24 cellular contexts compared by ENCODE assay signal in genomic region chr12:46064548-46064947, GRCh38.
"Had no signal": no experiment of that assay in that cellular context is flagged by ENCODE, and none has a peak within 500 bp of the region (broad histone marks: within the 10 kb centered on the region; RNA-seq: fewer than 3 reads in every experiment).

No MANE protein-coding gene starts in this region.

- H3K36me3 ChIP-seq: colonic mucosa, esophagus squamous epithelium, gastrocnemius medialis, heart right ventricle, left lung, lower lobe of right lung had no signal

- FAIRE-seq: endothelial cell of umbilical vein, islet of Langerhans, keratinocyte had no signal

- ATAC-seq: esophagus mucosa, gastrocnemius medialis, heart right ventricle, left cardiac atrium, left lung, left ventricle myocardium superior, lower lobe of right lung, mucosa of descending colon had no signal

- DNase-seq: colonic mucosa; cortex of kidney; effector memory CD4-positive, alpha-beta T cell; erythroblast; esophagus squamous epithelium; foreskin fibroblast; foreskin melanocyte; gastrocnemius medialis; glutamatergic neuron; head of caudate nucleus; heart right ventricle; hippocampal formation; left cardiac atrium; left lung; left ventricle myocardium superior; lower lobe of right lung; mesenchymal stem cell; mucosa of descending colon; naive B cell had no signal

- H3K27me3 ChIP-seq: colonic mucosa, esophagus squamous epithelium, gastrocnemius medialis, heart right ventricle, left lung had no signal

- H3K4me3 ChIP-seq: colonic mucosa, esophagus squamous epithelium, gastrocnemius medialis, heart right ventricle, left lung, lower lobe of right lung, mucosa of descending colon had no signal

- H3K27ac ChIP-seq: colonic mucosa, epithelial cell of prostate, esophagus squamous epithelium, gastrocnemius medialis, heart right ventricle, left lung, lower lobe of right lung had no signal

- H3K4me1 ChIP-seq: colonic mucosa, esophagus squamous epithelium, gastrocnemius medialis, heart right ventricle, left lung, lower lobe of right lung had no signal

- H3K9me3 ChIP-seq: colonic mucosa, esophagus squamous epithelium, gastrocnemius medialis, left lung, mucosa of descending colon had no signal
